ENCODE assay signal across 19 cellular contexts in the genomic region with DNA sequence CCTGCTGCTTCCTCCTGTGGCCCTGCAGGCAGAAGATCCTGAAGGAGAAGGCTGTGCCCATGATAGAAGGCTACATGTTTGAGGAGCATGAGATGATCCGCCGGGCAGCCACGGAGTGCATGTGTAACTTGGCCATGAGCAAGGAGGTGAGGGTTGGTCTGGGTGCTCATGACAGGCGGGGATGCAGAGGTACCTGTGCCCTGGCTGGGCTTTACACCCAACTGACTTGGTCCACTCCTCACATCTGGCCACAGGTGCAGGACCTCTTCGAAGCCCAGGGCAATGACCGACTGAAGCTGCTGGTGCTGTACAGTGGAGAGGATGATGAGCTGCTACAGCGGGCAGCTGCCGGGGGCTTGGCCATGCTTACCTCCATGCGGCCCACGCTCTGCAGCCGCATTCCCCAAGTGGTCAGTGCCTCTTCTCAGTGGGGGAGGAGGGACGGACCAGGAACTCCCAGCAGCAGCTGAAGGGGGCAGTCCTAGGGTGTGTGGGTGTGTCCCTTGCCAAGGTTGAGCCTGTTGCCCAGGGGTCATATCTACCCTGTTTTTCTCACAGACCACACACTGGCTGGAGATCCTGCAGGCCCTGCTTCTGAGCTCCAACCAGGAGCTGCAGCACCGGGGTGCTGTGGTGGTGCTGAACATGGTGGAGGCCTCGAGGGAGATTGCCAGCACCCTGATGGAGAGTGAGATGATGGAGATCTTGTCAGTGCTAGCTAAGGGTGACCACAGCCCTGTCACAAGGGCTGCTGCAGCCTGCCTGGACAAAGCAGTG. TPM values are rescaled to one million over a fixed set of nuclear protein-coding genes. Genes with fewer than 3 reads are reported as not detected.
A peak's percentile ranks its signal among the peaks of the same experiment; 100 is the strongest.
DNase-seq lines count a peak whose midpoint lies in the region; ATAC-seq and TF ChIP-seq lines count a peak whose summit lies in the region.
"Had no signal": no experiment of that assay in that cellular context is flagged by ENCODE, and none has a peak within 500 bp of the region (broad histone marks: within the 10 kb centered on the region; RNA-seq: fewer than 3 reads in every experiment).

No MANE protein-coding gene starts in this region.

- ATAC-seq in activated T-cell treated with anti-CD3 and anti-CD28 coated beads, Interleukin-2, amount 50 U/mL, for 4 hours = no peak
- no peak for ATAC-seq in GM18873 (IDR thresholded peaks at IDR 0.05; ENCODE audit: low FRiP score, unreplicated experiment)
- ATAC-seq: GM23338, left ventricle myocardium superior, right lobe of liver had no signal

- no peaks in the 10 kb centered on the region for H3K27me3 Mint-ChIP-seq in activated T-cell treated with anti-CD3 and anti-CD28 coated beads, Interleukin-2, amount 50 U/mL, for 4 hours (ENCODE audit: low read depth)
- no peaks in the 10 kb centered on the region for H3K27me3 Mint-ChIP-seq in IgD-negative memory B cell
- no peaks in the 10 kb centered on the region for H3K27me3 Mint-ChIP-seq in dendritic cell treated with granulocyte-macrophage colony-stimulating factor and Interleukin-4, amounts not matched to agents 40 ng/mL and 50 ng/mL, for 4 days
- H3K27me3 Mint-ChIP-seq in progenitor cell of endocrine pancreas = no peaks in the 10 kb centered on the region

- H3K4me1 Mint-ChIP-seq in activated T-cell treated with anti-CD3 and anti-CD28 coated beads, Interleukin-2, amount 50 U/mL, for 4 hours (ENCODE audit: low read depth) = peaks cover 14% of the 10 kb centered on the region
- H3K4me1 Mint-ChIP-seq in IgD-negative memory B cell (peaks cover 9 to 11% (median 9%) of the 10 kb centered on the region in 3 donors), progenitor cell of endocrine pancreas (ENCODE audit: low read depth) (peaks cover 9% of the 10 kb centered on the region)
- H3K4me1 Mint-ChIP-seq in dendritic cell treated with granulocyte-macrophage colony-stimulating factor and Interleukin-4, amounts not matched to agents 40 ng/mL and 50 ng/mL, for 4 days (ENCODE audit: low read depth) = peaks cover 49% of the 10 kb centered on the region

- H3K27ac Mint-ChIP-seq in IgD-negative memory B cell = no peak overlapping the region
- peak overlapping the region; percentile 98 for H3K27ac Mint-ChIP-seq in dendritic cell treated with granulocyte-macrophage colony-stimulating factor and Interleukin-4, amounts not matched to agents 40 ng/mL and 50 ng/mL, for 4 days
- H3K27ac Mint-ChIP-seq in progenitor cell of endocrine pancreas = peak overlapping the region; percentile 58
- H3K27ac Mint-ChIP-seq: GM23338 had no signal

- no peaks in the 10 kb centered on the region for H3K9me3 Mint-ChIP-seq in activated T-cell treated with anti-CD3 and anti-CD28 coated beads, Interleukin-2, amount 50 U/mL, for 4 hours
- no peaks in the 10 kb centered on the region for H3K9me3 Mint-ChIP-seq in IgD-negative memory B cell
- no peaks in the 10 kb centered on the region for H3K9me3 Mint-ChIP-seq in dendritic cell treated with granulocyte-macrophage colony-stimulating factor and Interleukin-4, amounts not matched to agents 40 ng/mL and 50 ng/mL, for 4 days
- H3K9me3 Mint-ChIP-seq in progenitor cell of endocrine pancreas (ENCODE audit: low read depth) = no peaks in the 10 kb centered on the region
- H3K9me3 Mint-ChIP-seq: GM23338 had no signal

- TF ChIP-seq CTCF in progenitor cell of endocrine pancreas (IDR thresholded peaks at IDR 0.05; ENCODE audit: unreplicated experiment) = no peak

- peak overlapping the region; percentile 25 for H3K4me3 Mint-ChIP-seq in activated T-cell treated with anti-CD3 and anti-CD28 coated beads, Interleukin-2, amount 50 U/mL, for 4 hours
- H3K4me3 Mint-ChIP-seq in IgD-negative memory B cell (peak overlapping the region in 3 of 4 donors; percentile 13 to 96 (median 83)), progenitor cell of endocrine pancreas (ENCODE audit: low read depth) (no peak overlapping the region)
- no peak overlapping the region for H3K4me3 Mint-ChIP-seq in dendritic cell treated with granulocyte-macrophage colony-stimulating factor and Interleukin-4, amounts not matched to agents 40 ng/mL and 50 ng/mL, for 4 days
- H3K4me3 Mint-ChIP-seq: GM23338 had no signal

- peaks cover 11% of the 10 kb centered on the region for H3K36me3 Mint-ChIP-seq in activated T-cell treated with anti-CD3 and anti-CD28 coated beads, Interleukin-2, amount 50 U/mL, for 4 hours (ENCODE audit: insufficient read depth)
- H3K36me3 Mint-ChIP-seq in IgD-negative memory B cell (peaks cover 6% of the 10 kb centered on the region), progenitor cell of endocrine pancreas (ENCODE audit: insufficient read depth) (peaks cover 6% of the 10 kb centered on the region)
- peaks cover 75% of the 10 kb centered on the region for H3K36me3 Mint-ChIP-seq in dendritic cell treated with granulocyte-macrophage colony-stimulating factor and Interleukin-4, amounts not matched to agents 40 ng/mL and 50 ng/mL, for 4 days (ENCODE audit: low read depth)

- DNase-seq in activated T-cell treated with anti-CD3 and anti-CD28 coated beads, Interleukin-2, amount 50 U/mL, for 4 hours = no peak
- no peak for DNase-seq in activated T-cell treated with anti-CD3 and anti-CD28 coated beads for 4 hours
- DNase-seq in progenitor cell of endocrine pancreas (ENCODE audit: low spot score, unreplicated experiment) = no peak
- DNase-seq in NCI-H524 (lab: John Stamatoyannopoulos, UW) = no peak
- no peak for DNase-seq in anterior cingulate cortex (lab: John Stamatoyannopoulos, UW)
- DNase-seq: activated CD4-positive, alpha-beta T cell treated with anti-CD3 and anti-CD28 coated beads, Interleukin-2, amount 50 U/mL, for 4 hours; DMS153; KBM-7; left ventricle myocardium superior; NCI-H1694 treated with DMSO at 0.1 percent for 48 hours; NCI-H748 treated with DMSO at 0.1 percent for 48 hours; SHP77; stimulated activated CD4-positive, alpha-beta T cell treated with anti-CD3 and anti-CD28 coated beads, Interleukin-15, amount 100 ng/mL, for 24 hours; uterus had no signal

- intact Hi-C loops in dendritic cell treated with granulocyte-macrophage colony-stimulating factor and Interleukin-4, amounts not matched to agents 40 ng/mL and 50 ng/mL, for 4 days (cut with micrococcal nuclease) = loop anchor here (10.0 kb wide), 1 partner anchor 322 kb away; no protein-coding TSS in a partner anchor

RNA-seq across cellular contexts. Expression of a gene that starts 1.6 kb away (rescaled TPM):
- 10 to 100 TPM; 11.1 to 18.4 (median 13.1) TPM for total RNA-seq in activated T-cell treated with anti-CD3 and anti-CD28 coated beads, Interleukin-2, amount 50 U/mL, for 4 hours
- 6.0 TPM for polyA plus RNA-seq in IgD-negative memory B cell
- total RNA-seq in progenitor cell of endocrine pancreas = 20.6 and 23.0 TPM in 2 replicates

RNA-seq across cellular contexts. Expression of a gene that starts 18.0 kb away (rescaled TPM):
- 10 to 100 TPM; 63.4 to 70.5 (median 68.0) TPM for total RNA-seq in activated T-cell treated with anti-CD3 and anti-CD28 coated beads, Interleukin-2, amount 50 U/mL, for 4 hours
- 65.3 TPM for polyA plus RNA-seq in IgD-negative memory B cell
- 83.4 and 90.6 TPM in 2 replicates for total RNA-seq in progenitor cell of endocrine pancreas

RNA-seq across cellular contexts. Expression of a gene that starts 20.7 kb away (rescaled TPM):
- total RNA-seq in activated T-cell treated with anti-CD3 and anti-CD28 coated beads, Interleukin-2, amount 50 U/mL, for 4 hours = 10 to 100 TPM; 39.9 to 43.6 (median 40.0) TPM
- polyA plus RNA-seq in IgD-negative memory B cell = 29.4 TPM
- 14.5 and 16.6 TPM in 2 replicates for total RNA-seq in progenitor cell of endocrine pancreas

RNA-seq across cellular contexts. Expression of a gene that starts 41.2 kb away (rescaled TPM):
- 10 to 100 TPM; 14.4 to 18.8 (median 18.7) TPM for total RNA-seq in activated T-cell treated with anti-CD3 and anti-CD28 coated beads, Interleukin-2, amount 50 U/mL, for 4 hours
- 3.3 TPM for polyA plus RNA-seq in IgD-negative memory B cell
- 79.1 and 81.5 TPM in 2 replicates for total RNA-seq in progenitor cell of endocrine pancreas

RNA-seq across cellular contexts. Expression of a gene that starts 50.0 kb away (rescaled TPM):
- total RNA-seq in activated T-cell treated with anti-CD3 and anti-CD28 coated beads, Interleukin-2, amount 50 U/mL, for 4 hours = 100 to 1,000 TPM in 2 of 3 donors, 10 to 100 TPM in 1; 93.2 to 124 (median 122) TPM
- 9.1 TPM for polyA plus RNA-seq in IgD-negative memory B cell
- total RNA-seq in progenitor cell of endocrine pancreas = 111 and 117 TPM in 2 replicates

Comparison
In these comparisons a context has a peak if more than half of its experiments do, and no peak if none do; other contexts are left out.
1. H3K4me3 Mint-ChIP-seq: peak in activated T-cell treated with anti-CD3 and anti-CD28 coated beads, Interleukin-2, amount 50 U/mL, for 4 hours (single experiment) and IgD-negative memory B cell (3 of 4); none in dendritic cell treated with granulocyte-macrophage colony-stimulating factor and Interleukin-4, amounts not matched to agents 40 ng/mL and 50 ng/mL, for 4 days (single experiment) and progenitor cell of endocrine pancreas (single experiment).
2. H3K27ac Mint-ChIP-seq: peak in dendritic cell treated with granulocyte-macrophage colony-stimulating factor and Interleukin-4, amounts not matched to agents 40 ng/mL and 50 ng/mL, for 4 days (single experiment) and progenitor cell of endocrine pancreas (single experiment); none in IgD-negative memory B cell (0 of 3).